ENCODE assay signal across 1 cellular context in the genomic region with DNA sequence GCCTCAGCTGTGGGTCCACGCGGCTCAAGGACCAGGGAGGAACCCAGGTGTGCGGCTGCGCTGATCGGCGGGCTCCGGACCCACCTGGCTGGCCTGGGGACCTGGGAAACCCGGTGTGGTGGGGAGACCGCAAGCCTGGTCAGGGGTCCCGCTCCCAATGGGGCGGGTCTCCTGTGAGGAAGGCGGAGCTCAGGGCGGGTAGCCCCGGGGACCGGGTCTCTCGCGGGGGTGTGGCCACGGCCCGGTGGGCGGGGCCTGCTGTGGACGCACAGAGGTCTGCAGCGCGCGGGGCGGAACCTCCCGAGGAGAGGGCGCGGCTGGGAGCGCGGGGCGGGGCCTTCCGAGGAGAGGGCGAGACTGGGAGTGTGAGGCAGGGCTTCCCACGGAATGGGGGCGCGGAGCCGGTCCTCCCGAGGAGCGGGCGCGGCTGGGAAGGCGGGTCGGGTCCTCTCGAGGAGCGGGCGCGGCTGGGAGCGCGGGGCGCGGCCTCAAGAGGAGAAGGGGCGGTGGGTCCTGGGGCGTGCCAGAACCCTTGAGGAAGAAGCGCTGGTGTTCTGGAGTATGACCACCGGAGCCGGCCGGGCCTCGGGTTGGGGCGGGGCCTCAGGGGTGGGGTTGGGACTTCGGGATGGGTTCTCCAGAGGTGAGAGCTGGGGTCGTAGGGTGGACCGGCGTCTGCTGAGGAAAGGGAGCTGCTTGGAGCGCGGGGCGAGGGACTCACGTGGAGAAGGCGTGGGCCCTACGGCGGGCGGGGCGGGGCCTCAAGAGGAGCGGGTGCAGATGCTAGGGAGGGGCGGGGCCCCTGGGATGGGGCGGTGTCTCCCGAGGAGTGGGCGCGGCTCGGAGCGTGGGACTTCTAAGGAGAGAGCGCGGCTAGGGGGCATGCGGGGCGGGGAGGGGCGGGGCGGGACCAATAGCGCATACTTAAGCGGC.
A peak's percentile ranks its signal among the peaks of the same experiment; 100 is the strongest.
TF ChIP-seq lines count a peak whose summit lies in the region.

No MANE protein-coding gene starts in this region.

TF ChIP-seq in K562, 482 proteins besides CTCF, POLR2A, EP300 and RAD21 (continued from another document):
- TF ChIP-seq ZNF395 (CRISPR knock-in tag; IDR thresholded peaks at IDR 0.05) (no peak), SREBF2 (CRISPR knock-in tag; IDR thresholded peaks at IDR 0.05) (no peak), NFIX (CRISPR knock-in tag; IDR thresholded peaks at IDR 0.05; ENCODE audit: low read depth) (no peak), FOXK2 (conservative IDR thresholded peaks at IDR 0.05 in 1 of 2, IDR thresholded peaks at IDR 0.05 in 1 of 2; ENCODE audit: low read depth in 2 of 2) (no peak), E2F3 (CRISPR knock-in tag; IDR thresholded peaks at IDR 0.05) (peak; percentile 75; the same call in 1 of the 2 replicates), CLOCK (CRISPR knock-in tag; IDR thresholded peaks at IDR 0.05; ENCODE audit: borderline replicate concordance) (no peak), TGIF2 (CRISPR knock-in tag; IDR thresholded peaks at IDR 0.05) (0 out of 2 replicates have a peak, but pooled peaks have one; percentile 43), HOXB6 (CRISPR knock-in tag; IDR thresholded peaks at IDR 0.05; ENCODE audit: borderline replicate concordance) (no peak), IRF9 (tag; IDR thresholded peaks at IDR 0.05) (no peak), BCL6 (CRISPR knock-in tag; IDR thresholded peaks at IDR 0.05) (no peak), RBM14 (IDR thresholded peaks at IDR 0.05; ENCODE audit: borderline replicate concordance, insufficient read depth, low read depth, low read length) (peak; percentile 95; the same call in 1 of the 2 replicates), MTA3 (IDR thresholded peaks at IDR 0.05; ENCODE audit: borderline replicate concordance) (peak; percentile 79; the same call in 1 of the 2 replicates), OTX1 (CRISPR knock-in tag; IDR thresholded peaks at IDR 0.05) (peak; percentile 45; the same call in 1 of the 2 replicates), SETDB1 (IDR thresholded peaks at IDR 0.05; ENCODE audit: low read length) (peak; percentile 67), KLF6 (CRISPR knock-in tag; IDR thresholded peaks at IDR 0.05; ENCODE audit: borderline replicate concordance) (0 out of 2 replicates have a peak, but pooled peaks have one; percentile 52), USF2 (CRISPR knock-in tag; IDR thresholded peaks at IDR 0.05) (peak; percentile 29; the same call in 1 of the 2 replicates), SIRT6 (IDR thresholded peaks at IDR 0.05; ENCODE audit: low read depth, low read length) (no peak), SMAD4 (CRISPR knock-in tag; conservative IDR thresholded peaks at IDR 0.05) (peak; percentile 57; the same call in 1 of the 2 replicates)
- TF ChIP-seq, protein P1, sequence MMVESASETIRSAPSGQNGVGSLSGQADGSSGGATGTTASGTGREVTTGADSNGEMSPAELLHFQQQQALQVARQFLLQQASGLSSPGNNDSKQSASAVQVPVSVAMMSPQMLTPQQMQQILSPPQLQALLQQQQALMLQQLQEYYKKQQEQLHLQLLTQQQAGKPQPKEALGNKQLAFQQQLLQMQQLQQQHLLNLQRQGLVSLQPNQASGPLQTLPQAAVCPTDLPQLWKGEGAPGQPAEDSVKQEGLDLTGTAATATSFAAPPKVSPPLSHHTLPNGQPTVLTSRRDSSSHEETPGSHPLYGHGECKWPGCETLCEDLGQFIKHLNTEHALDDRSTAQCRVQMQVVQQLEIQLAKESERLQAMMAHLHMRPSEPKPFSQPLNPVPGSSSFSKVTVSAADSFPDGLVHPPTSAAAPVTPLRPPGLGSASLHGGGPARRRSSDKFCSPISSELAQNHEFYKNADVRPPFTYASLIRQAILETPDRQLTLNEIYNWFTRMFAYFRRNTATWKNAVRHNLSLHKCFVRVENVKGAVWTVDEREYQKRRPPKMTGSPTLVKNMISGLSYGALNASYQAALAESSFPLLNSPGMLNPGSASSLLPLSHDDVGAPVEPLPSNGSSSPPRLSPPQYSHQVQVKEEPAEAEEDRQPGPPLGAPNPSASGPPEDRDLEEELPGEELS (CRISPR knock-in tag; IDR thresholded peaks at IDR 0.05; ENCODE audit: borderline replicate concordance) = no peak
- TF ChIP-seq, protein P2, sequence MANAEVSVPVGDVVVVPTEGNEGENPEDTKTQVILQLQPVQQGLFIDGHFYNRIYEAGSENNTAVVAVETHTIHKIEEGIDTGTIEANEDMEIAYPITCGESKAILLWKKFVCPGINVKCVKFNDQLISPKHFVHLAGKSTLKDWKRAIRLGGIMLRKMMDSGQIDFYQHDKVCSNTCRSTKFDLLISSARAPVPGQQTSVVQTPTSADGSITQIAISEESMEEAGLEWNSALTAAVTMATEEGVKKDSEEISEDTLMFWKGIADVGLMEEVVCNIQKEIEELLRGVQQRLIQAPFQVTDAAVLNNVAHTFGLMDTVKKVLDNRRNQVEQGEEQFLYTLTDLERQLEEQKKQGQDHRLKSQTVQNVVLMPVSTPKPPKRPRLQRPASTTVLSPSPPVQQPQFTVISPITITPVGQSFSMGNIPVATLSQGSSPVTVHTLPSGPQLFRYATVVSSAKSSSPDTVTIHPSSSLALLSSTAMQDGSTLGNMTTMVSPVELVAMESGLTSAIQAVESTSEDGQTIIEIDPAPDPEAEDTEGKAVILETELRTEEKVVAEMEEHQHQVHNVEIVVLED (CRISPR knock-in tag; IDR thresholded peaks at IDR 0.05) = peak; percentile 43; the same call in 1 of the 2 replicates
TF ChIP-seq in K562: peak in this region for 140.
